Comparison of ENCODE assay signal across 25 cellular contexts in the genomic region with DNA sequence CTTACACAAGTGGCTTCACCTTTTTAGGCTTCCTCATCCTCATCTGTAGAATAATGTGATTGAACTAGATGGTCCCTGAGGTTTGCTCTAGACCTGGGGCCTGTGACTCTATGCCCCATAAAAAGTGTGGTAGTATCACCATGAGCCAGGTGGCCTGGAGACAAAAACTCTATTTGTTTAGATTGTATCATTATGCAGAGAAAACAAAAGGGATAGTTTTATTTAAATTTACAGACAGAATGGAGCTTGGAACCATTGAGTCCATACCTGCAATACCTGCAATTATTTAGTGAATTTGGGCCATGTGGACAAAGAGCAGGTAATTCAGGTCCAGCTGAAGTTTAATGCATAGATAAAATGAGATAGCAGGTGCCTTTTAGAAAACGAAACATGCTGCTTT.
"Had no signal": no experiment of that assay in that cellular context is flagged by ENCODE, and none has a peak within 500 bp of the region (broad histone marks: within the 10 kb centered on the region; RNA-seq: fewer than 3 reads in every experiment).

No MANE protein-coding gene starts in this region.

- H3K27me3 ChIP-seq: neural progenitor cell, ovary, right lobe of liver, sigmoid colon, stomach, thyroid gland, tibial nerve, upper lobe of left lung, vagina had no signal

- ATAC-seq: natural killer cell; psoas muscle; right cardiac atrium; right lobe of liver; stimulated activated effector memory CD8-positive, alpha-beta T cell treated with anti-CD3 and anti-CD28 coated beads, Interleukin-12 subunit alpha, Interleukin-12 subunit beta, amount 100 ng/mL, for 72 hours; stimulated activated naive B cell treated with anti-CD40 and anti-IgM and Interleukin-4, amounts not matched to agents 10 μg/mL and 1 μg/mL and 100 μg/mL, for 72 hours had no signal

- H2AFZ ChIP-seq: neural progenitor cell, parathyroid adenoma had no signal

- H3K4me3 ChIP-seq: neural progenitor cell, ovary, psoas muscle, right lobe of liver, sigmoid colon, stomach, thoracic aorta, thyroid gland, tibial nerve, upper lobe of left lung, vagina had no signal

- H3K79me2 ChIP-seq: parathyroid adenoma had no signal

- H3K4me1 ChIP-seq: neural progenitor cell, parathyroid adenoma, psoas muscle, right lobe of liver, sigmoid colon, stomach, thyroid gland, tibial nerve, vagina had no signal

- H3K27ac ChIP-seq: neural progenitor cell, ovary, parathyroid adenoma, psoas muscle, right lobe of liver, sigmoid colon, stomach, thoracic aorta, thyroid gland, tibial nerve, upper lobe of left lung, vagina had no signal

- H3K9me3 ChIP-seq: ovary, psoas muscle, right lobe of liver, sigmoid colon, stomach, thoracic aorta, thyroid gland, tibial nerve, upper lobe of left lung, vagina had no signal

- H3K4me2 ChIP-seq: neural progenitor cell had no signal

- H3K9ac ChIP-seq: neural progenitor cell, parathyroid adenoma had no signal

- DNase-seq: natural killer cell; occipital lobe; ovary; psoas muscle; right cardiac atrium; right lobe of liver; sigmoid colon; small intestine; stimulated activated CD4-positive, alpha-beta T cell treated with anti-CD3 and anti-CD28 coated beads, Interleukin-15, amount 100 ng/mL, for 24 hours; stimulated activated CD4-positive, alpha-beta T cell treated with anti-CD3 and anti-CD28 coated beads, Interleukin-2, amount 100 ng/mL, for 24 hours; stimulated activated CD4-positive, alpha-beta T cell treated with anti-CD3 and anti-CD28 coated beads, Interleukin-2, amount 100 ng/mL, for 48 hours; stimulated activated CD4-positive, alpha-beta T cell treated with anti-CD3 and anti-CD28 coated beads, Interleukin-4, amount 100 ng/mL, for 24 hours; stimulated activated naive B cell treated with anti-CD40 and anti-IgM and Interleukin-4, amounts not matched to agents 10 μg/mL and 1 μg/mL and 100 μg/mL, for 72 hours; stimulated activated naive CD4-positive, alpha-beta T cell treated with Interleukin-2 at 50 U/mL for 16 hours; stomach; thyroid gland; trophoblast cell; upper lobe of left lung had no signal

- H3K36me3 ChIP-seq: neural progenitor cell, ovary, right lobe of liver, sigmoid colon, stomach, thoracic aorta, thyroid gland, tibial nerve, upper lobe of left lung, vagina had no signal

- FAIRE-seq: small intestine, urothelium cell line had no signal
